Comparison of ENCODE assay signal across 1 cellular context in the genomic region with DNA sequence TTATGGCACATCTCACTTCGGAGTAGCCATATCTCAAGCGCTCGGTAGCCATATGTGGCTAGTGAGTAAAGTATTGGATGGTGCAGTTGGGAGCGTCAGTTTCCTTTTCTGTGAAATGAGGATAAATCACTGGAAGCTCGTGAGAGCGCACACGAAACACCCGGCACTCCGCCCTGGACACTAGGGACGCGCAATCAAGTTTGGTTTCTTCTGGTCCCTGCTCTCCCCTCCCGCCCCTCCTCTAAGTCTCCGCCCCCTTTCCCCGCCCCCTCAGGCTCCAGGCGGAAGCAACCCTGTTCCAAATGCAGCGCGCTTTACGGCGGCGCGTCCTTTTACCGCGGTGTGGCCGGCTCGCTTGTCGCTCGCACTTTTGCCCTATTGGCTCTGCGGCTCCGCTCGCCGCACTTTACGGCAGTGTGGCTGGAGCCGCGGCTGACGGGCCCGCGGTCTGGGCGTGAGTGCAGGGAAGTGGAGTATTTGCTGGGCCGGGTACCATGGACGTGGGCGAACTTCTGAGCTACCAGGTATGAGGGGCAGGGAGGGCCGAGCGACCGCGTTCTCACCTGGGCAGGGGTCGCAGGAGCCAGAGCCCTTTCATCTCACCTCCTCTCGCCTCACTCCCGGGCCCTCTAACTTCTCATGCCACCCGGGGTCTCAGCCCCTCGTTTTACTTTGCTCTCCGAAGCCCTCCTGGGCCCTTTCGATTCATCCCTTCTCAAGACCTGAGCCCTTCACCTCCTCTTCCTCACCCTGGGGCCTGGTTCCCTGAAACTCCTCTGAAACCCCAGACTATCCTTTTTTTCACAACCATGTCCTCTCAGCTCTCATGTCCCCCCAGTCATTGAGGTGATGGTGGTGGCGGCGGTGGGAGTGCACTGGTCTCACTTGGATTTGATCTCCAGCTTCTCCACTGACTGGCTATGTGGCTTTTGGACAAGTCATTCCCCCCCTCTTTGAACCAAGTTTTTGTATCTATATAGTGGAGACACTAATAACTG.
TF ChIP-seq lines count a peak whose summit lies in the region.

A gene with protein sequence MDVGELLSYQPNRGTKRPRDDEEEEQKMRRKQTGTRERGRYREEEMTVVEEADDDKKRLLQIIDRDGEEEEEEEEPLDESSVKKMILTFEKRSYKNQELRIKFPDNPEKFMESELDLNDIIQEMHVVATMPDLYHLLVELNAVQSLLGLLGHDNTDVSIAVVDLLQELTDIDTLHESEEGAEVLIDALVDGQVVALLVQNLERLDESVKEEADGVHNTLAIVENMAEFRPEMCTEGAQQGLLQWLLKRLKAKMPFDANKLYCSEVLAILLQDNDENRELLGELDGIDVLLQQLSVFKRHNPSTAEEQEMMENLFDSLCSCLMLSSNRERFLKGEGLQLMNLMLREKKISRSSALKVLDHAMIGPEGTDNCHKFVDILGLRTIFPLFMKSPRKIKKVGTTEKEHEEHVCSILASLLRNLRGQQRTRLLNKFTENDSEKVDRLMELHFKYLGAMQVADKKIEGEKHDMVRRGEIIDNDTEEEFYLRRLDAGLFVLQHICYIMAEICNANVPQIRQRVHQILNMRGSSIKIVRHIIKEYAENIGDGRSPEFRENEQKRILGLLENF (plus strand): TSS at position 402 of the 998 bp plus-strand sequence. CDS start 93 bp downstream, at position 495.

TF ChIP-seq in HepG2, 621 proteins besides CTCF, POLR2A, EP300 and RAD21 (continued from another document and continues in another):
- TF ChIP-seq KDM1A (CRISPR knock-in tag; IDR thresholded peaks at IDR 0.05) (no peak), RORA (CRISPR knock-in tag; IDR thresholded peaks at IDR 0.05) (no peak), STAG1 (CRISPR knock-in tag; IDR thresholded peaks at IDR 0.05) (peak; percentile 28), CBFB (CRISPR knock-in tag; IDR thresholded peaks at IDR 0.05) (peak; percentile 97), KDM3A (CRISPR knock-in tag; IDR thresholded peaks at IDR 0.05; ENCODE audit: low read depth) (peak; percentile 91; the same call in 1 of the 2 replicates), PAX8 (CRISPR knock-in tag; IDR thresholded peaks at IDR 0.05; ENCODE audit: borderline replicate concordance) (0 out of 2 replicates have a peak, but pooled peaks have one; percentile 66), KAT2B (IDR thresholded peaks at IDR 0.05; ENCODE audit: borderline replicate concordance, low read depth, low read length) (no peak), ZNF12 (CRISPR knock-in tag; IDR thresholded peaks at IDR 0.05) (peak; percentile 10), ZNF451 (CRISPR knock-in tag; IDR thresholded peaks at IDR 0.05) (no peak), CCDC6 (CRISPR knock-in tag; IDR thresholded peaks at IDR 0.05) (peak; percentile 81), ZNF562 (CRISPR knock-in tag; IDR thresholded peaks at IDR 0.05; ENCODE audit: borderline replicate concordance) (no peak), ZNF605 (CRISPR knock-in tag; IDR thresholded peaks at IDR 0.05) (peak; percentile 82), ZNF563 (CRISPR knock-in tag; IDR thresholded peaks at IDR 0.05) (peak; percentile 4; the same call in 1 of the 2 replicates), FOXA3 (CRISPR knock-in tag; IDR thresholded peaks at IDR 0.05) (peak; percentile 73), ZNF543 (CRISPR knock-in tag; IDR thresholded peaks at IDR 0.05) (peak; percentile 82), TOE1 (CRISPR knock-in tag; IDR thresholded peaks at IDR 0.05) (peak; percentile 20; the same call in 1 of the 2 replicates), ZNF205 (CRISPR knock-in tag; IDR thresholded peaks at IDR 0.05) (peak; percentile 88; the same call in 1 of the 2 replicates), KDM4B (CRISPR knock-in tag; IDR thresholded peaks at IDR 0.05) (peak; percentile 93; the same call in 1 of the 2 replicates), ELF3 (CRISPR knock-in tag; IDR thresholded peaks at IDR 0.05) (peak; percentile 99), BCL6 (CRISPR knock-in tag; IDR thresholded peaks at IDR 0.05) (peak; percentile 72), ASH2L (IDR thresholded peaks at IDR 0.05; ENCODE audit: insufficient read length, low read depth, low read length) (peak; percentile 83), ZFP1 (CRISPR knock-in tag; IDR thresholded peaks at IDR 0.05) (peak; percentile 19; the same call in 1 of the 2 replicates), ZNF724P (CRISPR knock-in tag; IDR thresholded peaks at IDR 0.05; ENCODE audit: borderline replicate concordance) (peak; percentile 23; the same call in 1 of the 2 replicates), FOXK2 (IDR thresholded peaks at IDR 0.05) (0 out of 2 replicates have a peak, but pooled peaks have one; percentile 60), REL (CRISPR knock-in tag; conservative IDR thresholded peaks at IDR 0.05) (no peak), ZNF282 (IDR thresholded peaks at IDR 0.05; ENCODE audit: partially characterized antibody) (no peak), ZNF431 (CRISPR knock-in tag; IDR thresholded peaks at IDR 0.05; ENCODE audit: borderline replicate concordance, low read depth) (no peak), ZFX (CRISPR knock-in tag; IDR thresholded peaks at IDR 0.05; ENCODE audit: low read depth) (peak; percentile 99), KDM5A (IDR thresholded peaks at IDR 0.05; ENCODE audit: borderline replicate concordance, low read length) (peak; percentile 92), RARG (CRISPR knock-in tag; IDR thresholded peaks at IDR 0.05; ENCODE audit: low read depth) (0 out of 2 replicates have a peak, but pooled peaks have one; percentile 12), MXD4 (CRISPR knock-in tag; IDR thresholded peaks at IDR 0.05) (peak; percentile 97), ZFP36 (IDR thresholded peaks at IDR 0.05; ENCODE audit: borderline replicate concordance, low read depth, low read length, partially characterized antibody) (no peak), ZNF24 (IDR thresholded peaks at IDR 0.05) (no peak), HCFC1 (IDR thresholded peaks at IDR 0.05; ENCODE audit: low read depth, low read length) (peak; percentile 83)
- TF ChIP-seq, protein P1, sequence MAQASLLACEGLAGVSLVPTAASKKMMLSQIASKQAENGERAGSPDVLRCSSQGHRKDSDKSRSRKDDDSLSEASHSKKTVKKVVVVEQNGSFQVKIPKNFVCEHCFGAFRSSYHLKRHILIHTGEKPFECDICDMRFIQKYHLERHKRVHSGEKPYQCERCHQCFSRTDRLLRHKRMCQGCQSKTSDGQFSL (CRISPR knock-in tag; IDR thresholded peaks at IDR 0.05), result no peak
- TF ChIP-seq, protein P2, sequence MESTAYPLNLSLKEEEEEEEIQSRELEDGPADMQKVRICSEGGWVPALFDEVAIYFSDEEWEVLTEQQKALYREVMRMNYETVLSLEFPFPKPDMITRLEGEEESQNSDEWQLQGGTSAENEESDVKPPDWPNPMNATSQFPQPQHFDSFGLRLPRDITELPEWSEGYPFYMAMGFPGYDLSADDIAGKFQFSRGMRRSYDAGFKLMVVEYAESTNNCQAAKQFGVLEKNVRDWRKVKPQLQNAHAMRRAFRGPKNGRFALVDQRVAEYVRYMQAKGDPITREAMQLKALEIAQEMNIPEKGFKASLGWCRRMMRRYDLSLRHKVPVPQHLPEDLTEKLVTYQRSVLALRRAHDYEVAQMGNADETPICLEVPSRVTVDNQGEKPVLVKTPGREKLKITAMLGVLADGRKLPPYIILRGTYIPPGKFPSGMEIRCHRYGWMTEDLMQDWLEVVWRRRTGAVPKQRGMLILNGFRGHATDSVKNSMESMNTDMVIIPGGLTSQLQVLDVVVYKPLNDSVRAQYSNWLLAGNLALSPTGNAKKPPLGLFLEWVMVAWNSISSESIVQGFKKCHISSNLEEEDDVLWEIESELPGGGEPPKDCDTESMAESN (CRISPR knock-in tag; conservative IDR thresholded peaks at IDR 0.05), result peak; percentile 94
- TF ChIP-seq, protein P3, sequence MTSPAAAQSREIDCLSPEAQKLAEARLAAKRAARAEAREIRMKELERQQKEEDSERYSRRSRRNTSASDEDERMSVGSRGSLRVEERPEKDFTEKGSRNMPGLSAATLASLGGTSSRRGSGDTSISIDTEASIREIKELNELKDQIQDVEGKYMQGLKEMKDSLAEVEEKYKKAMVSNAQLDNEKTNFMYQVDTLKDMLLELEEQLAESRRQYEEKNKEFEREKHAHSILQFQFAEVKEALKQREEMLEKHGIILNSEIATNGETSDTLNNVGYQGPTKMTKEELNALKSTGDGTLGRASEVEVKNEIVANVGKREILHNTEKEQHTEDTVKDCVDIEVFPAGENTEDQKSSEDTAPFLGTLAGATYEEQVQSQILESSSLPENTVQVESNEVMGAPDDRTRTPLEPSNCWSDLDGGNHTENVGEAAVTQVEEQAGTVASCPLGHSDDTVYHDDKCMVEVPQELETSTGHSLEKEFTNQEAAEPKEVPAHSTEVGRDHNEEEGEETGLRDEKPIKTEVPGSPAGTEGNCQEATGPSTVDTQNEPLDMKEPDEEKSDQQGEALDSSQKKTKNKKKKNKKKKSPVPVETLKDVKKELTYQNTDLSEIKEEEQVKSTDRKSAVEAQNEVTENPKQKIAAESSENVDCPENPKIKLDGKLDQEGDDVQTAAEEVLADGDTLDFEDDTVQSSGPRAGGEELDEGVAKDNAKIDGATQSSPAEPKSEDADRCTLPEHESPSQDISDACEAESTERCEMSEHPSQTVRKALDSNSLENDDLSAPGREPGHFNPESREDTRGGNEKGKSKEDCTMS (CRISPR knock-in tag; conservative IDR thresholded peaks at IDR 0.05), result no peak
- TF ChIP-seq, protein P4, sequence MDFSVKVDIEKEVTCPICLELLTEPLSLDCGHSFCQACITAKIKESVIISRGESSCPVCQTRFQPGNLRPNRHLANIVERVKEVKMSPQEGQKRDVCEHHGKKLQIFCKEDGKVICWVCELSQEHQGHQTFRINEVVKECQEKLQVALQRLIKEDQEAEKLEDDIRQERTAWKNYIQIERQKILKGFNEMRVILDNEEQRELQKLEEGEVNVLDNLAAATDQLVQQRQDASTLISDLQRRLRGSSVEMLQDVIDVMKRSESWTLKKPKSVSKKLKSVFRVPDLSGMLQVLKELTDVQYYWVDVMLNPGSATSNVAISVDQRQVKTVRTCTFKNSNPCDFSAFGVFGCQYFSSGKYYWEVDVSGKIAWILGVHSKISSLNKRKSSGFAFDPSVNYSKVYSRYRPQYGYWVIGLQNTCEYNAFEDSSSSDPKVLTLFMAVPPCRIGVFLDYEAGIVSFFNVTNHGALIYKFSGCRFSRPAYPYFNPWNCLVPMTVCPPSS (IDR thresholded peaks at IDR 0.05), result no peak
- TF ChIP-seq, protein P5, sequence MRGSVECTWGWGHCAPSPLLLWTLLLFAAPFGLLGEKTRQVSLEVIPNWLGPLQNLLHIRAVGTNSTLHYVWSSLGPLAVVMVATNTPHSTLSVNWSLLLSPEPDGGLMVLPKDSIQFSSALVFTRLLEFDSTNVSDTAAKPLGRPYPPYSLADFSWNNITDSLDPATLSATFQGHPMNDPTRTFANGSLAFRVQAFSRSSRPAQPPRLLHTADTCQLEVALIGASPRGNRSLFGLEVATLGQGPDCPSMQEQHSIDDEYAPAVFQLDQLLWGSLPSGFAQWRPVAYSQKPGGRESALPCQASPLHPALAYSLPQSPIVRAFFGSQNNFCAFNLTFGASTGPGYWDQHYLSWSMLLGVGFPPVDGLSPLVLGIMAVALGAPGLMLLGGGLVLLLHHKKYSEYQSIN (CRISPR knock-in tag; IDR thresholded peaks at IDR 0.05; ENCODE audit: borderline replicate concordance), result no peak
- TF ChIP-seq, protein P6, sequence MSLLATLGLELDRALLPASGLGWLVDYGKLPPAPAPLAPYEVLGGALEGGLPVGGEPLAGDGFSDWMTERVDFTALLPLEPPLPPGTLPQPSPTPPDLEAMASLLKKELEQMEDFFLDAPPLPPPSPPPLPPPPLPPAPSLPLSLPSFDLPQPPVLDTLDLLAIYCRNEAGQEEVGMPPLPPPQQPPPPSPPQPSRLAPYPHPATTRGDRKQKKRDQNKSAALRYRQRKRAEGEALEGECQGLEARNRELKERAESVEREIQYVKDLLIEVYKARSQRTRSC (CRISPR knock-in tag; IDR thresholded peaks at IDR 0.05; ENCODE audit: low read depth), result no peak
- TF ChIP-seq, protein P7, sequence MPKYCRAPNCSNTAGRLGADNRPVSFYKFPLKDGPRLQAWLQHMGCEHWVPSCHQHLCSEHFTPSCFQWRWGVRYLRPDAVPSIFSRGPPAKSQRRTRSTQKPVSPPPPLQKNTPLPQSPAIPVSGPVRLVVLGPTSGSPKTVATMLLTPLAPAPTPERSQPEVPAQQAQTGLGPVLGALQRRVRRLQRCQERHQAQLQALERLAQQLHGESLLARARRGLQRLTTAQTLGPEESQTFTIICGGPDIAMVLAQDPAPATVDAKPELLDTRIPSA (CRISPR knock-in tag; IDR thresholded peaks at IDR 0.05; ENCODE audit: borderline replicate concordance), result peak; percentile 52; the same call in 1 of the 2 replicates
- TF ChIP-seq, protein P8, sequence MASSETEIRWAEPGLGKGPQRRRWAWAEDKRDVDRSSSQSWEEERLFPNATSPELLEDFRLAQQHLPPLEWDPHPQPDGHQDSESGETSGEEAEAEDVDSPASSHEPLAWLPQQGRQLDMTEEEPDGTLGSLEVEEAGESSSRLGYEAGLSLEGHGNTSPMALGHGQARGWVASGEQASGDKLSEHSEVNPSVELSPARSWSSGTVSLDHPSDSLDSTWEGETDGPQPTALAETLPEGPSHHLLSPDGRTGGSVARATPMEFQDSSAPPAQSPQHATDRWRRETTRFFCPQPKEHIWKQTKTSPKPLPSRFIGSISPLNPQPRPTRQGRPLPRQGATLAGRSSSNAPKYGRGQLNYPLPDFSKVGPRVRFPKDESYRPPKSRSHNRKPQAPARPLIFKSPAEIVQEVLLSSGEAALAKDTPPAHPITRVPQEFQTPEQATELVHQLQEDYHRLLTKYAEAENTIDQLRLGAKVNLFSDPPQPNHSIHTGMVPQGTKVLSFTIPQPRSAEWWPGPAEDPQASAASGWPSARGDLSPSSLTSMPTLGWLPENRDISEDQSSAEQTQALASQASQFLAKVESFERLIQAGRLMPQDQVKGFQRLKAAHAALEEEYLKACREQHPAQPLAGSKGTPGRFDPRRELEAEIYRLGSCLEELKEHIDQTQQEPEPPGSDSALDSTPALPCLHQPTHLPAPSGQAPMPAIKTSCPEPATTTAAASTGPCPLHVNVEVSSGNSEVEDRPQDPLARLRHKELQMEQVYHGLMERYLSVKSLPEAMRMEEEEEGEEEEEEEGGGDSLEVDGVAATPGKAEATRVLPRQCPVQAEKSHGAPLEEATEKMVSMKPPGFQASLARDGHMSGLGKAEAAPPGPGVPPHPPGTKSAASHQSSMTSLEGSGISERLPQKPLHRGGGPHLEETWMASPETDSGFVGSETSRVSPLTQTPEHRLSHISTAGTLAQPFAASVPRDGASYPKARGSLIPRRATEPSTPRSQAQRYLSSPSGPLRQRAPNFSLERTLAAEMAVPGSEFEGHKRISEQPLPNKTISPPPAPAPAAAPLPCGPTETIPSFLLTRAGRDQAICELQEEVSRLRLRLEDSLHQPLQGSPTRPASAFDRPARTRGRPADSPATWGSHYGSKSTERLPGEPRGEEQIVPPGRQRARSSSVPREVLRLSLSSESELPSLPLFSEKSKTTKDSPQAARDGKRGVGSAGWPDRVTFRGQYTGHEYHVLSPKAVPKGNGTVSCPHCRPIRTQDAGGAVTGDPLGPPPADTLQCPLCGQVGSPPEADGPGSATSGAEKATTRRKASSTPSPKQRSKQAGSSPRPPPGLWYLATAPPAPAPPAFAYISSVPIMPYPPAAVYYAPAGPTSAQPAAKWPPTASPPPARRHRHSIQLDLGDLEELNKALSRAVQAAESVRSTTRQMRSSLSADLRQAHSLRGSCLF (CRISPR knock-in tag; IDR thresholded peaks at IDR 0.05; ENCODE audit: borderline replicate concordance), result no peak; the same call in 1 of the 2 replicates
- TF ChIP-seq, protein P9, sequence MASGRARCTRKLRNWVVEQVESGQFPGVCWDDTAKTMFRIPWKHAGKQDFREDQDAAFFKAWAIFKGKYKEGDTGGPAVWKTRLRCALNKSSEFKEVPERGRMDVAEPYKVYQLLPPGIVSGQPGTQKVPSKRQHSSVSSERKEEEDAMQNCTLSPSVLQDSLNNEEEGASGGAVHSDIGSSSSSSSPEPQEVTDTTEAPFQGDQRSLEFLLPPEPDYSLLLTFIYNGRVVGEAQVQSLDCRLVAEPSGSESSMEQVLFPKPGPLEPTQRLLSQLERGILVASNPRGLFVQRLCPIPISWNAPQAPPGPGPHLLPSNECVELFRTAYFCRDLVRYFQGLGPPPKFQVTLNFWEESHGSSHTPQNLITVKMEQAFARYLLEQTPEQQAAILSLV (CRISPR knock-in tag; IDR thresholded peaks at IDR 0.05; ENCODE audit: borderline replicate concordance), result peak; percentile 88; the same call in 1 of the 2 replicates
